1 cellular context compared by ENCODE assay signal in the genomic region with DNA sequence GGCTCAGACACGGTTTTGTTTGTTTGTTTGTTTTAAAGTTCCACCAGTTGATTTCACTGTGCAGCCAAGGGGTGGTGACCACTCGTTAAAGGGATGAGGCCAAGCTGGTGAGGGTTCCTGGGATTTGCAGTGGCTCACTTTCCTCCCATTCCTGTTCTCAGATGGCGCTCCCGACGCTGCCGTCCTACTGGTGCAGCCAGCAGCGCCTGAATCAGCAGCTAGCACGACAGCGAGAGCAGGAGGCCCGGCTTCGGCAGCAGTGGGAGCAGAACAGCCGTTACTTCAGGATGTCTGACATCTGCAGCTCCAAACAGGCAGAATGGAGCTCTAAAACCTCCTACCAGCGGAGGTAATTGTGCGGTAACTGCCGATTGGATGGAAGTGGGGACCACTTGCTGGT.
TF ChIP-seq lines count a peak whose summit lies in the region.

No MANE protein-coding gene starts in this region.

TF ChIP-seq in GM23338, 12 proteins besides CTCF, POLR2A, EP300 and RAD21:
- TF ChIP-seq, protein P1, sequence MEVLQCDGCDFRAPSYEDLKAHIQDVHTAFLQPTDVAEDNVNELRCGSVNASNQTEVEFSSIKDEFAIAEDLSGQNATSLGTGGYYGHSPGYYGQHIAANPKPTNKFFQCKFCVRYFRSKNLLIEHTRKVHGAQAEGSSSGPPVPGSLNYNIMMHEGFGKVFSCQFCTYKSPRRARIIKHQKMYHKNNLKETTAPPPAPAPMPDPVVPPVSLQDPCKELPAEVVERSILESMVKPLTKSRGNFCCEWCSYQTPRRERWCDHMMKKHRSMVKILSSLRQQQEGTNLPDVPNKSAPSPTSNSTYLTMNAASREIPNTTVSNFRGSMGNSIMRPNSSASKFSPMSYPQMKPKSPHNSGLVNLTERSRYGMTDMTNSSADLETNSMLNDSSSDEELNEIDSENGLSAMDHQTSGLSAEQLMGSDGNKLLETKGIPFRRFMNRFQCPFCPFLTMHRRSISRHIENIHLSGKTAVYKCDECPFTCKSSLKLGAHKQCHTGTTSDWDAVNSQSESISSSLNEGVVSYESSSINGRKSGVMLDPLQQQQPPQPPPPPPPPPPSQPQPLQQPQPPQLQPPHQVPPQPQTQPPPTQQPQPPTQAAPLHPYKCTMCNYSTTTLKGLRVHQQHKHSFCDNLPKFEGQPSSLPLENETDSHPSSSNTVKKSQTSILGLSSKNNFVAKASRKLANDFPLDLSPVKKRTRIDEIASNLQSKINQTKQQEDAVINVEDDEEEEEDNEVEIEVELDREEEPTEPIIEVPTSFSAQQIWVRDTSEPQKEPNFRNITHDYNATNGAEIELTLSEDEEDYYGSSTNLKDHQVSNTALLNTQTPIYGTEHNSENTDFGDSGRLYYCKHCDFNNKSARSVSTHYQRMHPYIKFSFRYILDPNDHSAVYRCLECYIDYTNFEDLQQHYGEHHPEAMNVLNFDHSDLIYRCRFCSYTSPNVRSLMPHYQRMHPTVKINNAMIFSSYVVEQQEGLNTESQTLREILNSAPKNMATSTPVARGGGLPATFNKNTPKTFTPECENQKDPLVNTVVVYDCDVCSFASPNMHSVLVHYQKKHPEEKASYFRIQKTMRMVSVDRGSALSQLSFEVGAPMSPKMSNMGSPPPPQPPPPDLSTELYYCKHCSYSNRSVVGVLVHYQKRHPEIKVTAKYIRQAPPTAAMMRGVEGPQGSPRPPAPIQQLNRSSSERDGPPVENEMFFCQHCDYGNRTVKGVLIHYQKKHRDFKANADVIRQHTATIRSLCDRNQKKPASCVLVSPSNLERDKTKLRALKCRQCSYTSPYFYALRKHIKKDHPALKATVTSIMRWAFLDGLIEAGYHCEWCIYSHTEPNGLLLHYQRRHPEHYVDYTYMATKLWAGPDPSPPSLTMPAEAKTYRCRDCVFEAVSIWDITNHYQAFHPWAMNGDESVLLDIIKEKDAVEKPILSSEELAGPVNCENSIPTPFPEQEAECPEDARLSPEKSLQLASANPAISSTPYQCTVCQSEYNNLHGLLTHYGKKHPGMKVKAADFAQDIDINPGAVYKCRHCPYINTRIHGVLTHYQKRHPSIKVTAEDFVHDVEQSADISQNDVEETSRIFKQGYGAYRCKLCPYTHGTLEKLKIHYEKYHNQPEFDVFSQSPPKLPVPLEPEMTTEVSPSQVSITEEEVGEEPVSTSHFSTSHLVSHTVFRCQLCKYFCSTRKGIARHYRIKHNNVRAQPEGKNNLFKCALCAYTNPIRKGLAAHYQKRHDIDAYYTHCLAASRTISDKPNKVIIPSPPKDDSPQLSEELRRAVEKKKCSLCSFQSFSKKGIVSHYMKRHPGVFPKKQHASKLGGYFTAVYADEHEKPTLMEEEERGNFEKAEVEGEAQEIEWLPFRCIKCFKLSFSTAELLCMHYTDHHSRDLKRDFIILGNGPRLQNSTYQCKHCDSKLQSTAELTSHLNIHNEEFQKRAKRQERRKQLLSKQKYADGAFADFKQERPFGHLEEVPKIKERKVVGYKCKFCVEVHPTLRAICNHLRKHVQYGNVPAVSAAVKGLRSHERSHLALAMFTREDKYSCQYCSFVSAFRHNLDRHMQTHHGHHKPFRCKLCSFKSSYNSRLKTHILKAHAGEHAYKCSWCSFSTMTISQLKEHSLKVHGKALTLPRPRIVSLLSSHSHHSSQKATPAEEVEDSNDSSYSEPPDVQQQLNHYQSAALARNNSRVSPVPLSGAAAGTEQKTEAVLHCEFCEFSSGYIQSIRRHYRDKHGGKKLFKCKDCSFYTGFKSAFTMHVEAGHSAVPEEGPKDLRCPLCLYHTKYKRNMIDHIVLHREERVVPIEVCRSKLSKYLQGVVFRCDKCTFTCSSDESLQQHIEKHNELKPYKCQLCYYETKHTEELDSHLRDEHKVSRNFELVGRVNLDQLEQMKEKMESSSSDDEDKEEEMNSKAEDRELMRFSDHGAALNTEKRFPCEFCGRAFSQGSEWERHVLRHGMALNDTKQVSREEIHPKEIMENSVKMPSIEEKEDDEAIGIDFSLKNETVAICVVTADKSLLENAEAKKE (CRISPR knock-in tag; IDR thresholded peaks at IDR 0.05) = no peak
- TF ChIP-seq NANOG (IDR thresholded peaks at IDR 0.05; ENCODE audit: borderline replicate concordance) (no peak), EZH2 (IDR thresholded peaks at IDR 0.05; ENCODE audit: low read depth, unreplicated experiment) (no peak), JUNB (IDR thresholded peaks at IDR 0.05; ENCODE audit: unreplicated experiment) (no peak), STAT1 (IDR thresholded peaks at IDR 0.05; ENCODE audit: unreplicated experiment) (no peak), EZH2phosphoT487 (IDR thresholded peaks at IDR 0.05; ENCODE audit: unreplicated experiment) (no peak), POLR2AphosphoS5 (IDR thresholded peaks at IDR 0.05; ENCODE audit: low read depth) (no peak), ZNF331 (CRISPR knock-in tag; IDR thresholded peaks at IDR 0.05; ENCODE audit: low read depth) (no peak), CREB1 (CRISPR knock-in tag; IDR thresholded peaks at IDR 0.05; ENCODE audit: low read depth) (no peak), ZNF114 (CRISPR knock-in tag; IDR thresholded peaks at IDR 0.05) (no peak)
- TF ChIP-seq, protein P2, sequence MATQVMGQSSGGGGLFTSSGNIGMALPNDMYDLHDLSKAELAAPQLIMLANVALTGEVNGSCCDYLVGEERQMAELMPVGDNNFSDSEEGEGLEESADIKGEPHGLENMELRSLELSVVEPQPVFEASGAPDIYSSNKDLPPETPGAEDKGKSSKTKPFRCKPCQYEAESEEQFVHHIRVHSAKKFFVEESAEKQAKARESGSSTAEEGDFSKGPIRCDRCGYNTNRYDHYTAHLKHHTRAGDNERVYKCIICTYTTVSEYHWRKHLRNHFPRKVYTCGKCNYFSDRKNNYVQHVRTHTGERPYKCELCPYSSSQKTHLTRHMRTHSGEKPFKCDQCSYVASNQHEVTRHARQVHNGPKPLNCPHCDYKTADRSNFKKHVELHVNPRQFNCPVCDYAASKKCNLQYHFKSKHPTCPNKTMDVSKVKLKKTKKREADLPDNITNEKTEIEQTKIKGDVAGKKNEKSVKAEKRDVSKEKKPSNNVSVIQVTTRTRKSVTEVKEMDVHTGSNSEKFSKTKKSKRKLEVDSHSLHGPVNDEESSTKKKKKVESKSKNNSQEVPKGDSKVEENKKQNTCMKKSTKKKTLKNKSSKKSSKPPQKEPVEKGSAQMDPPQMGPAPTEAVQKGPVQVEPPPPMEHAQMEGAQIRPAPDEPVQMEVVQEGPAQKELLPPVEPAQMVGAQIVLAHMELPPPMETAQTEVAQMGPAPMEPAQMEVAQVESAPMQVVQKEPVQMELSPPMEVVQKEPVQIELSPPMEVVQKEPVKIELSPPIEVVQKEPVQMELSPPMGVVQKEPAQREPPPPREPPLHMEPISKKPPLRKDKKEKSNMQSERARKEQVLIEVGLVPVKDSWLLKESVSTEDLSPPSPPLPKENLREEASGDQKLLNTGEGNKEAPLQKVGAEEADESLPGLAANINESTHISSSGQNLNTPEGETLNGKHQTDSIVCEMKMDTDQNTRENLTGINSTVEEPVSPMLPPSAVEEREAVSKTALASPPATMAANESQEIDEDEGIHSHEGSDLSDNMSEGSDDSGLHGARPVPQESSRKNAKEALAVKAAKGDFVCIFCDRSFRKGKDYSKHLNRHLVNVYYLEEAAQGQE (IDR thresholded peaks at IDR 0.05; ENCODE audit: unreplicated experiment) = no peak
- TF ChIP-seq, protein P3, sequence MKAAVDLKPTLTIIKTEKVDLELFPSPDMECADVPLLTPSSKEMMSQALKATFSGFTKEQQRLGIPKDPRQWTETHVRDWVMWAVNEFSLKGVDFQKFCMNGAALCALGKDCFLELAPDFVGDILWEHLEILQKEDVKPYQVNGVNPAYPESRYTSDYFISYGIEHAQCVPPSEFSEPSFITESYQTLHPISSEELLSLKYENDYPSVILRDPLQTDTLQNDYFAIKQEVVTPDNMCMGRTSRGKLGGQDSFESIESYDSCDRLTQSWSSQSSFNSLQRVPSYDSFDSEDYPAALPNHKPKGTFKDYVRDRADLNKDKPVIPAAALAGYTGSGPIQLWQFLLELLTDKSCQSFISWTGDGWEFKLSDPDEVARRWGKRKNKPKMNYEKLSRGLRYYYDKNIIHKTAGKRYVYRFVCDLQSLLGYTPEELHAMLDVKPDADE (IDR thresholded peaks at IDR 0.05) = no peak
TF ChIP-seq in GM23338: peak in this region for 0.
